2 cellular contexts compared by ENCODE assay signal in genomic region chr16:67376012-67376411, GRCh38.
A peak's percentile ranks its signal among the peaks of the same experiment; 100 is the strongest.
TF ChIP-seq lines count a peak whose summit lies in the region.

No MANE protein-coding gene starts in this region.

TF ChIP-seq in HEK293, 187 proteins besides CTCF, POLR2A, EP300 and RAD21:
- 0 out of 2 replicates have a peak, but pooled peaks have one; percentile 21 for TF ChIP-seq ZNF121 (tag by site-specific recombination; IDR thresholded peaks at IDR 0.05)

TF ChIP-seq in K562, 482 proteins besides CTCF, POLR2A, EP300 and RAD21:
- TF ChIP-seq CBX8 (IDR thresholded peaks at IDR 0.05; ENCODE audit: borderline replicate concordance, extremely low read depth, low read depth, low read length, poor library complexity, severe bottlenecking): peak; percentile 83
- TF ChIP-seq EGR1 (conservative IDR thresholded peaks at IDR 0.05): 0 out of 2 replicates have a peak, but pooled peaks have one; percentile 13
- peak; percentile 88 for TF ChIP-seq CBX2 (IDR thresholded peaks at IDR 0.05; ENCODE audit: insufficient read depth, low read length, poor library complexity, severe bottlenecking)
TF ChIP-seq in K562: peak in this region for 3; not testable (repeated sequence) for 479.
